In genomic region chr6:24838994-24839393, GRCh38 we compare ENCODE assay signal across 28 cellular contexts. TPM values are rescaled to one million over a fixed set of nuclear protein-coding genes. Genes with fewer than 3 reads are reported as not detected.
DNase-seq lines count a peak whose midpoint lies in the region; ATAC-seq and TF ChIP-seq lines count a peak whose summit lies in the region.
"Had no signal": no experiment of that assay in that cellular context is flagged by ENCODE, and none has a peak within 500 bp of the region (broad histone marks: within the 10 kb centered on the region; RNA-seq: fewer than 3 reads in every experiment).

No MANE protein-coding gene starts in this region.

- no peak overlapping the region for H3K4me2 ChIP-seq in mammary epithelial cell (ENCODE audit: insufficient read depth, low read depth, low read length)
- no peak overlapping the region for H3K4me2 ChIP-seq in Karpas-422 (ENCODE audit: low read depth, low read length, poor library complexity, severe bottlenecking)

- H2AFZ ChIP-seq in mammary epithelial cell (ENCODE audit: low read depth, low read length) (no peak overlapping the region), Karpas-422 (ENCODE audit: low read length) (no peak overlapping the region)

- H3K9me2 ChIP-seq in Karpas-422 (replicated peaks; ENCODE audit: insufficient read depth, low read length) = no peaks in the 10 kb centered on the region

- dilution Hi-C loops in mammary epithelial cell (cut with HindIII; ENCODE audit: low sequenced_read_pairs) = loop anchor here (25.0 kb wide), 1 partner anchor 223 kb away; no protein-coding TSS in a partner anchor

- H3K4me3 Mint-ChIP-seq in T-helper 2 cell treated with Interferon-gamma antibody and Interleukin-4, amounts not matched to agents 5 μg/mL and 100 μg/mL, for 36 hours = no peak overlapping the region
- peak overlapping the region; percentile 21 for H3K4me3 Mint-ChIP-seq in activated naive CD8-positive, alpha-beta T cell treated with anti-CD3 and anti-CD28 coated beads, Interleukin-2, amount 50 U/mL, for 24 hours
- H3K4me3 Mint-ChIP-seq in effector memory CD8-positive, alpha-beta T cell = no peak overlapping the region
- H3K4me3 Mint-ChIP-seq: activated CD8-positive, alpha-beta memory T cell treated with anti-CD3 and anti-CD28 coated beads, Interleukin-2, amount 10 ng/mL, durations not matched to agents 7 days and 5 days; CD14-positive monocyte; mesothelial cell of epicardium; nephron progenitor cell; WTC11 had no signal

- no peak for ATAC-seq in activated naive CD8-positive, alpha-beta T cell treated with anti-CD3 and anti-CD28 coated beads, Interleukin-2, amount 50 U/mL, for 24 hours
- no peak for ATAC-seq in psoas muscle
- no peak for ATAC-seq in effector memory CD8-positive, alpha-beta T cell (replicated peaks)
- ATAC-seq: activated CD8-positive, alpha-beta memory T cell treated with anti-CD3 and anti-CD28 coated beads, Interleukin-2, amount 10 ng/mL, durations not matched to agents 7 days and 5 days; right lobe of liver; WTC11 had no signal

- in situ Hi-C loops in mammary epithelial cell (cut with MboI; ENCODE audit: low sequenced_read_pairs in 2 of 2) = no loop called here

- H3K36me3 Mint-ChIP-seq in T-helper 2 cell treated with Interferon-gamma antibody and Interleukin-4, amounts not matched to agents 5 μg/mL and 100 μg/mL, for 36 hours (ENCODE audit: low read depth) = peaks cover 90% of the 10 kb centered on the region
- peaks cover 43% of the 10 kb centered on the region for H3K36me3 Mint-ChIP-seq in activated naive CD8-positive, alpha-beta T cell treated with anti-CD3 and anti-CD28 coated beads, Interleukin-2, amount 50 U/mL, for 24 hours (ENCODE audit: low read depth)
- H3K36me3 Mint-ChIP-seq in effector memory CD8-positive, alpha-beta T cell (ENCODE audit: insufficient read depth) = peaks cover 89% of the 10 kb centered on the region
- H3K36me3 Mint-ChIP-seq: mesothelial cell of epicardium had no signal

- H3K79me2 ChIP-seq in mammary epithelial cell (ENCODE audit: insufficient read depth, low read length) (no peaks in the 10 kb centered on the region), Karpas-422 (ENCODE audit: low read length) (peaks cover 11% of the 10 kb centered on the region; the same call in 1 of the 2 replicates)

- no peak for DNase-seq in breast epithelium (ENCODE audit: low spot score in 2 of 2)
- DNase-seq in mammary epithelial cell = no peak
- no peak for DNase-seq in T-helper 2 cell treated with Interferon-gamma antibody and Interleukin-4, amounts not matched to agents 5 μg/mL and 100 μg/mL, for 36 hours (ENCODE audit: low spot score)
- DNase-seq in activated naive CD8-positive, alpha-beta T cell treated with anti-CD3 and anti-CD28 coated beads, Interleukin-2, amount 50 U/mL, for 24 hours = no peak
- no peak for DNase-seq in psoas muscle
- no peak for DNase-seq in Karpas-422
- no peak for DNase-seq in effector memory CD8-positive, alpha-beta T cell
- DNase-seq: activated CD8-positive, alpha-beta memory T cell treated with anti-CD3 and anti-CD28 coated beads, Interleukin-2, amount 10 ng/mL, durations not matched to agents 7 days and 5 days; activated gamma-delta T cell treated with Interleukin-2 at 50 U/mL for 16 hours; erythroblast; foreskin fibroblast; GF-D8; left ventricle myocardium inferior; MG63; NCI-H146; NCI-H2171; NCI-H526; nephron progenitor cell; substantia nigra; T1000 had no signal

- TF ChIP-seq POLR2A in breast epithelium (IDR thresholded peaks at IDR 0.05) = no peak

- H3K9ac ChIP-seq in mammary epithelial cell (ENCODE audit: insufficient read depth, low read length) (no peak overlapping the region), Karpas-422 (ENCODE audit: low read length) (no peak overlapping the region)

- no TSS peak for BruUV-seq in mammary epithelial cell (replicated peaks; lab: Mats Ljungman, UMichigan)

- H3K27me3 ChIP-seq in breast epithelium (no peaks in the 10 kb centered on the region), mammary epithelial cell (ENCODE audit: insufficient read depth, low read length) (peaks cover 1% of the 10 kb centered on the region), psoas muscle (ENCODE audit: insufficient read depth in 3 of 3, low read length in 2 of 3) (no peaks in the 10 kb centered on the region), Karpas-422 (ENCODE audit: low read length) (no peaks in the 10 kb centered on the region)
- H3K27me3 ChIP-seq: MG63, right lobe of liver had no signal

- TF ChIP-seq CTCF in breast epithelium (IDR thresholded peaks at IDR 0.05) = no peak
- no peak for TF ChIP-seq CTCF in mammary epithelial cell (conservative IDR thresholded peaks at IDR 0.05 in 1 of 2, IDR thresholded peaks at IDR 0.05 in 1 of 2; ENCODE audit: extremely low read depth in 1 of 2, insufficient read depth in 1 of 2, low read depth in 1 of 2, low read length in 2 of 2)
- TF ChIP-seq CTCF in psoas muscle (IDR thresholded peaks at IDR 0.05) = no peak

- no peaks in the 10 kb centered on the region for H4K20me1 ChIP-seq in mammary epithelial cell (ENCODE audit: insufficient read depth, low read length)
- H4K20me1 ChIP-seq in Karpas-422 (ENCODE audit: insufficient read depth, low read depth, low read length) = no peaks in the 10 kb centered on the region

- H3K9me3 Mint-ChIP-seq in T-helper 2 cell treated with Interferon-gamma antibody and Interleukin-4, amounts not matched to agents 5 μg/mL and 100 μg/mL, for 36 hours = peaks cover 6% of the 10 kb centered on the region
- H3K9me3 Mint-ChIP-seq in activated naive CD8-positive, alpha-beta T cell treated with anti-CD3 and anti-CD28 coated beads, Interleukin-2, amount 50 U/mL, for 24 hours = peaks cover 4% of the 10 kb centered on the region
- no peaks in the 10 kb centered on the region for H3K9me3 Mint-ChIP-seq in effector memory CD8-positive, alpha-beta T cell
- H3K9me3 Mint-ChIP-seq: CD14-positive monocyte had no signal

- whole genome bisulfite sequencing in mammary epithelial cell (ENCODE audit: low coverage, missing lambda C conversion rate) = 72% methylated on average over 5 of the region's 5 CpGs
- WGBS in psoas muscle, 3 donors = 89 to 92% (median 90%) methylated on average over 5 of the region's 5 CpGs

- intact Hi-C loops in breast epithelium (cut with DNase I; ENCODE audit: low total_unique reads) = no loop called here
- intact Hi-C loops in mammary epithelial cell (cut with micrococcal nuclease) = no loop called here
- intact Hi-C loops in psoas muscle (cut with DNase I) = no loop called here

- H3K27ac Mint-ChIP-seq in T-helper 2 cell treated with Interferon-gamma antibody and Interleukin-4, amounts not matched to agents 5 μg/mL and 100 μg/mL, for 36 hours = peak overlapping the region; percentile 52
- peak overlapping the region; percentile 64 for H3K27ac Mint-ChIP-seq in activated naive CD8-positive, alpha-beta T cell treated with anti-CD3 and anti-CD28 coated beads, Interleukin-2, amount 50 U/mL, for 24 hours
- peak overlapping the region in 1 of 2 donors; percentile 80 for H3K27ac Mint-ChIP-seq in effector memory CD8-positive, alpha-beta T cell
- H3K27ac Mint-ChIP-seq: mesothelial cell of epicardium, nephron progenitor cell, WTC11 had no signal

- H3K4me1 ChIP-seq in breast epithelium (peaks cover 0 to 25% of the 10 kb centered on the region in 2 donors), mammary epithelial cell (ENCODE audit: insufficient read depth, low read length) (no peaks in the 10 kb centered on the region), psoas muscle (no peaks in the 10 kb centered on the region), Karpas-422 (ENCODE audit: low read length) (no peaks in the 10 kb centered on the region)
- H3K4me1 ChIP-seq: right lobe of liver had no signal

- H3K27me3 Mint-ChIP-seq in T-helper 2 cell treated with Interferon-gamma antibody and Interleukin-4, amounts not matched to agents 5 μg/mL and 100 μg/mL, for 36 hours (ENCODE audit: low read depth) = no peaks in the 10 kb centered on the region
- H3K27me3 Mint-ChIP-seq in activated naive CD8-positive, alpha-beta T cell treated with anti-CD3 and anti-CD28 coated beads, Interleukin-2, amount 50 U/mL, for 24 hours = no peaks in the 10 kb centered on the region
- no peaks in the 10 kb centered on the region for H3K27me3 Mint-ChIP-seq in effector memory CD8-positive, alpha-beta T cell
- H3K27me3 Mint-ChIP-seq: activated CD8-positive, alpha-beta memory T cell treated with anti-CD3 and anti-CD28 coated beads, Interleukin-2, amount 10 ng/mL, durations not matched to agents 7 days and 5 days had no signal

- CTCF ChIA-PET in mammary epithelial cell (lab: Charles Lee; ENCODE audit: low non-redundant PET) = no interaction called here

- H3K9me3 ChIP-seq in breast epithelium = no peaks in the 10 kb centered on the region
- H3K9me3 ChIP-seq in mammary epithelial cell (replicated peaks; ENCODE audit: insufficient read depth, low read length) = no peaks in the 10 kb centered on the region
- no peaks in the 10 kb centered on the region for H3K9me3 ChIP-seq in psoas muscle
- H3K9me3 ChIP-seq in Karpas-422 (ENCODE audit: low read length) = no peaks in the 10 kb centered on the region
- H3K9me3 ChIP-seq: HAP-1, left ventricle myocardium inferior, MG63, right lobe of liver had no signal

- H3K27ac ChIP-seq in breast epithelium = peak overlapping the region; percentile 38 to 89
- H3K27ac ChIP-seq in mammary epithelial cell (ENCODE audit: insufficient read depth, low read depth, low read length) = no peak overlapping the region
- no peak overlapping the region for H3K27ac ChIP-seq in psoas muscle
- H3K27ac ChIP-seq in Karpas-422 (ENCODE audit: low read length) = no peak overlapping the region
- H3K27ac ChIP-seq: left ventricle myocardium inferior, right lobe of liver had no signal

- no peak overlapping the region for H3K4me3 ChIP-seq in breast epithelium
- no peak overlapping the region for H3K4me3 ChIP-seq in mammary epithelial cell (replicated peaks in 1 of 3; ENCODE audit: insufficient read depth in 1 of 3, low read depth in 2 of 3, low read length in 3 of 3)
- no peak overlapping the region for H3K4me3 ChIP-seq in psoas muscle
- no peak overlapping the region for H3K4me3 ChIP-seq in Karpas-422 (ENCODE audit: low read length)
- H3K4me3 ChIP-seq: HAP-1, left ventricle myocardium inferior, MG63, right lobe of liver had no signal

- peaks cover 15% of the 10 kb centered on the region for H3K4me1 Mint-ChIP-seq in T-helper 2 cell treated with Interferon-gamma antibody and Interleukin-4, amounts not matched to agents 5 μg/mL and 100 μg/mL, for 36 hours (ENCODE audit: low read depth)
- H3K4me1 Mint-ChIP-seq in activated naive CD8-positive, alpha-beta T cell treated with anti-CD3 and anti-CD28 coated beads, Interleukin-2, amount 50 U/mL, for 24 hours = peaks cover 50% of the 10 kb centered on the region
- peaks cover 24 to 26% of the 10 kb centered on the region in 2 donors for H3K4me1 Mint-ChIP-seq in effector memory CD8-positive, alpha-beta T cell (ENCODE audit: low read depth in 2 of 2)
- H3K4me1 Mint-ChIP-seq: CD14-positive monocyte, WTC11 had no signal

- H3K36me3 ChIP-seq in breast epithelium (no peaks in the 10 kb centered on the region), mammary epithelial cell (ENCODE audit: insufficient read depth, low read length) (no peaks in the 10 kb centered on the region), psoas muscle (ENCODE audit: insufficient read depth in 1 of 2, low read depth in 1 of 2) (peaks cover 5 to 47% of the 10 kb centered on the region in 2 donors), Karpas-422 (ENCODE audit: insufficient read depth, low read length) (peaks cover 74% of the 10 kb centered on the region)
- H3K36me3 ChIP-seq: HAP-1, left ventricle myocardium inferior, MG63, right lobe of liver had no signal

RNA-seq across cellular contexts. Expression of gene ARMH2, which starts 40.3 kb away (rescaled TPM):
- total RNA-seq in breast epithelium (not detected), mammary epithelial cell (not detected), psoas muscle (not detected)
- polyA plus RNA-seq in mammary epithelial cell (not detected), psoas muscle (not detected)
- not detected for polyA minus RNA-seq in mammary epithelial cell
- not detected in 2 replicates for total RNA-seq in Karpas-422 (2014; rRNA removed; shearing (Covaris generic); ENCODE audit: low replicate concordance)
- total RNA-seq: cerebellum, left ventricle myocardium inferior, mesothelial cell of epicardium, right lobe of liver, RPMI7951, ureter, WTC11 had no signal

Comparison
In these comparisons a context has a peak if more than half of its experiments do, and no peak if none do; other contexts are left out.
1. H3K27ac ChIP-seq: peak in breast epithelium (2 of 2); none in mammary epithelial cell (single experiment), psoas muscle (single experiment) and Karpas-422 (single experiment).